ENCODE assay signal across 22 cellular contexts in genomic region chr4:22661443-22661842, GRCh38. TPM values are rescaled to one million over a fixed set of nuclear protein-coding genes. Genes with fewer than 3 reads are reported as not detected.
DNase-seq lines count a peak whose midpoint lies in the region; ATAC-seq and TF ChIP-seq lines count a peak whose summit lies in the region.
"Had no signal": no experiment of that assay in that cellular context is flagged by ENCODE, and none has a peak within 500 bp of the region (broad histone marks: within the 10 kb centered on the region; RNA-seq: fewer than 3 reads in every experiment).

No MANE protein-coding gene starts in this region.

- H3K18ac ChIP-seq in IMR-90 (ENCODE audit: low read depth, low read length): no peak overlapping the region

- BruUV-seq in IMR-90 (replicated peaks; lab: Mats Ljungman, UMichigan): no TSS peak

- H2BK120ac ChIP-seq in IMR-90 (ENCODE audit: low read depth, low read length): no peak overlapping the region

- CTCF ChIA-PET in BJ (lab: Yijun Ruan, JAX) (interaction anchor here (0.8 kb wide), 2 partner anchors 9 to 10 kb away, joined by 3 read pairs; no protein-coding TSS in a partner anchor), IMR-90 (lab: Yijun Ruan, JAX) (interaction anchor here (1.2 kb wide), 1 partner anchor 20 kb away, joined by 3 read pairs; no protein-coding TSS in a partner anchor)

- H2AK9ac ChIP-seq in IMR-90 (replicated peaks; ENCODE audit: low read depth, low read length, poor library complexity): no peak overlapping the region

- intact Hi-C loops in IMR-90 (cut with micrococcal nuclease): no loop called here

- dilution Hi-C loops in IMR-90 (cut with HindIII; ENCODE audit: low sequenced_read_pairs, unreplicated experiment): no loop called here

- H2BK5ac ChIP-seq in IMR-90 (ENCODE audit: low read depth, low read length, poor library complexity, severe bottlenecking): no peak overlapping the region

- H2BK15ac ChIP-seq in IMR-90 (ENCODE audit: low read depth, low read length): no peak overlapping the region

- no peaks in the 10 kb centered on the region for H3K27me3 Mint-ChIP-seq in mesothelial cell of epicardium (ENCODE audit: low read depth)

- in situ Hi-C loops in IMR-90 (cut with MboI; ENCODE audit: low sequenced_read_pairs): no loop called here

- no peak overlapping the region for H4K5ac ChIP-seq in IMR-90 (ENCODE audit: low read depth, low read length)

- no peak overlapping the region for H3K4me3 Mint-ChIP-seq in mesothelial cell of epicardium
- H3K4me3 Mint-ChIP-seq: CD14-positive monocyte had no signal

- H3K27me3 ChIP-seq in BJ (ENCODE audit: control insufficient read depth, insufficient read depth, low read length): no peaks in the 10 kb centered on the region
- no peaks in the 10 kb centered on the region for H3K27me3 ChIP-seq in IMR-90 (ENCODE audit: control insufficient read depth, insufficient read depth, low read length)

- H4K20me1 ChIP-seq in IMR-90 (ENCODE audit: insufficient read depth, low read length): no peaks in the 10 kb centered on the region

- H2AK5ac ChIP-seq in IMR-90 (ENCODE audit: low read depth, low read length): no peak overlapping the region

- peaks cover 9% of the 10 kb centered on the region for H3K4me1 Mint-ChIP-seq in mesothelial cell of epicardium
- H3K4me1 Mint-ChIP-seq: CD14-positive monocyte had no signal

- TF ChIP-seq CTCF in BJ (IDR thresholded peaks at IDR 0.05; ENCODE audit: insufficient read depth, low read depth, low read length) (no peak), IMR-90 (conservative IDR thresholded peaks at IDR 0.05; ENCODE audit: low read depth, low read length) (no peak), mesothelial cell of epicardium (IDR thresholded peaks at IDR 0.05; ENCODE audit: unreplicated experiment) (no peak)

- TF ChIP-seq POLR2A in IMR-90 (IDR thresholded peaks at IDR 0.05; ENCODE audit: low read depth, low read length): no peak

- WGBS in IMR-90 (ENCODE audit: extremely low coverage in 2 of 2, insufficient read length in 1 of 2), 2 experiments: no CpG with 5 or more reads among the region's 6 CpGs

- no peak overlapping the region for H4K8ac ChIP-seq in IMR-90 (ENCODE audit: low read depth in 2 of 2, low read length in 2 of 2)

- H3K23ac ChIP-seq in IMR-90 (ENCODE audit: low read depth, low read length): no peak overlapping the region

- ATAC-seq in IMR-90 (ENCODE audit: low read depth) (no peak), GM18907 (IDR thresholded peaks at IDR 0.05; ENCODE audit: unreplicated experiment) (no peak), HG03521 (IDR thresholded peaks at IDR 0.05; ENCODE audit: unreplicated experiment) (no peak), GM18867 (IDR thresholded peaks at IDR 0.05; ENCODE audit: unreplicated experiment) (no peak)
- ATAC-seq: A549 had no signal

- H3K27ac Mint-ChIP-seq in mesothelial cell of epicardium: peak overlapping the region; percentile 93
- H3K27ac Mint-ChIP-seq: CD14-positive monocyte had no signal

- H3K9ac ChIP-seq in IMR-90 (ENCODE audit: low read depth, low read length): no peak overlapping the region
- H3K9ac ChIP-seq: SK-N-SH had no signal

- H3K36me3 ChIP-seq in BJ (ENCODE audit: control insufficient read depth, insufficient read depth, low read length): no peaks in the 10 kb centered on the region
- no peaks in the 10 kb centered on the region for H3K36me3 ChIP-seq in IMR-90 (ENCODE audit: control insufficient read depth, insufficient read depth, low read length)

- no peaks in the 10 kb centered on the region for H3K4me1 ChIP-seq in IMR-90 (ENCODE audit: control insufficient read depth, insufficient read depth, low read length)
- H3K4me1 ChIP-seq: A549 had no signal

- no peak for TF ChIP-seq RAD21 in IMR-90 (IDR thresholded peaks at IDR 0.05; ENCODE audit: low read length)

- H3K4me3 ChIP-seq in BJ (ENCODE audit: low read depth, low read length) (no peak overlapping the region), IMR-90 (ENCODE audit: insufficient read depth, low read depth, low read length) (no peak overlapping the region)
- H3K4me3 ChIP-seq: A549 had no signal

- no peaks in the 10 kb centered on the region for H3K79me1 ChIP-seq in IMR-90 (ENCODE audit: low read depth in 1 of 2, low read length in 2 of 2)

- POLR2A ChIA-PET in BJ (lab: Charles Lee): no interaction called here
- POLR2A ChIA-PET in IMR-90 (lab: Charles Lee; ENCODE audit: unreplicated experiment): no interaction called here

- no peak overlapping the region for H3K14ac ChIP-seq in IMR-90 (replicated peaks; ENCODE audit: low read depth, low read length)

- H3K9me3 ChIP-seq in IMR-90 (ENCODE audit: control insufficient read depth, insufficient read depth, low read length): no peaks in the 10 kb centered on the region
- H3K9me3 ChIP-seq: A549, SK-N-SH had no signal

- no peak overlapping the region for H2AFZ ChIP-seq in IMR-90 (replicated peaks; ENCODE audit: low read length, poor library complexity)

- no peak overlapping the region for H4K91ac ChIP-seq in IMR-90 (ENCODE audit: insufficient read depth, low read depth, low read length)

- H3K27ac ChIP-seq in IMR-90 (ENCODE audit: insufficient read depth, low read length) (no peak overlapping the region), epithelial cell of prostate (peak overlapping the region; percentile 24)
- H3K27ac ChIP-seq: A549 had no signal

- H2BK20ac ChIP-seq in IMR-90 (ENCODE audit: low read depth, low read length): no peak overlapping the region

- H3K4me2 ChIP-seq in IMR-90 (ENCODE audit: low read depth, low read length): no peak overlapping the region
- H3K4me2 ChIP-seq: A549, SK-N-SH had no signal

- no peak overlapping the region for H3K4ac ChIP-seq in IMR-90 (ENCODE audit: low read depth, low read length)

- no peaks in the 10 kb centered on the region for H3K36me3 Mint-ChIP-seq in mesothelial cell of epicardium
- H3K36me3 Mint-ChIP-seq: CD14-positive monocyte had no signal

- H3K9me3 Mint-ChIP-seq in mesothelial cell of epicardium: peaks cover 11% of the 10 kb centered on the region

- no peak overlapping the region for H3K56ac ChIP-seq in IMR-90 (ENCODE audit: extremely low read depth, insufficient read depth, low read length)

- DNase-seq in BJ (ENCODE audit: low read depth): peak; percentile 61
- DNase-seq in IMR-90: peak; percentile 2
- DNase-seq in epithelial cell of prostate (ENCODE audit: low read depth, low spot score): no peak
- DNase-seq in mesothelial cell of epicardium (ENCODE audit: low spot score in 2 of 2, unreplicated experiment in 2 of 2): no peak
- DNase-seq: AML-193, DMS 273 treated with DMSO at 0.1 percent for 48 hours, GF-D8, KG1, MV-4-11, NCI-H187, NCI-H2107, NCI-H510A treated with DMSO at 0.1 percent for 48 hours, NCI-H774, OCI-M1, SHP77, SK-N-SH had no signal

- H3K9me1 ChIP-seq in IMR-90 (ENCODE audit: insufficient read depth, low read length): no peaks in the 10 kb centered on the region

TF ChIP-seq in IMR-90, 13 proteins besides CTCF, POLR2A, EP300 and RAD21:
- no peak for TF ChIP-seq NFE2L2 (IDR thresholded peaks at IDR 0.05; ENCODE audit: low read depth, low read length)
- TF ChIP-seq CHD1 (IDR thresholded peaks at IDR 0.05; ENCODE audit: low read depth, low read length): no peak

RNA-seq across cellular contexts. Expression of gene GBA3, which starts 31.3 kb away (rescaled TPM):
- polyA plus RNA-seq in BJ (2011; rRNA removed): not detected in 2 replicates
- polyA minus RNA-seq in BJ (2011; rRNA and poly(A)+ RNA removed): not detected in 2 replicates
- not detected in 2 replicates for total RNA-seq in IMR-90 (2012; rRNA removed)
- not detected in 2 replicates for polyA plus RNA-seq in IMR-90 (2012; rRNA removed)
- polyA plus RNA-seq in IMR-90 (2012; cell fraction: cytosol; rRNA removed): not detected in 2 replicates
- polyA plus RNA-seq in IMR-90 (2012; cell fraction: nucleus; rRNA removed; ENCODE audit: low replicate concordance): not detected in 2 replicates
- not detected in 3 replicates for total RNA-seq in mesothelial cell of epicardium
- total RNA-seq: RPMI7951 had no signal
- polyA plus RNA-seq: A549, CD14-positive monocyte, SK-N-SH had no signal

Comparison
In these comparisons a context has a peak if more than half of its experiments do, and no peak if none do; other contexts are left out.
1. DNase-seq: peak in BJ (single experiment) and IMR-90 (single experiment); none in epithelial cell of prostate (single experiment) and mesothelial cell of epicardium (0 of 2).